ENCODE assay signal across 2 cellular contexts in the genomic region with DNA sequence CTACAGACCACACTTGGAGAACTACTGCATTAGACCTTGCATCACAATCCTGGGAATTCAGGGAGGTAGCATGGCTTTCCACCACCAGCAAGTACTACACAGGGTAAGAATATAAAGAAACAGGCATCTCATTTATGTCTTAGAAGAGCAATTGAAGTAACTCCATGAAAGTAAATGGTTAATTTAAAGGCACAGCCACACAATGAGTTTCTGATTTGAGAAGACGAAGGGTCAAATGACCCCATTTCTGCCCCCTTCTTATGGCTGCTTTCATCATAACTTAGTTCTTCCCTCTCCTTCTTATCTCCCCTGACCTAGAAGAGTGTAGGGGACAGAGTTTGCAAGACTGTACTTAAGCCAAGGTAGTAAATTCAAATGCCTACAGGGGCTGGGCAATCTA.
TF ChIP-seq lines count a peak whose summit lies in the region.

No MANE protein-coding gene starts in this region.

TF ChIP-seq in GM23338, 12 proteins besides CTCF, POLR2A, EP300 and RAD21 (continued from another document):
- TF ChIP-seq ZNF462 (CRISPR knock-in tag; IDR thresholded peaks at IDR 0.05), result no peak
- no peak for TF ChIP-seq POLR2AphosphoS5 (IDR thresholded peaks at IDR 0.05; ENCODE audit: low read depth)
- no peak for TF ChIP-seq CREB1 (CRISPR knock-in tag; IDR thresholded peaks at IDR 0.05; ENCODE audit: low read depth)
- TF ChIP-seq NANOG (IDR thresholded peaks at IDR 0.05; ENCODE audit: borderline replicate concordance), result no peak
- TF ChIP-seq, protein P1, sequence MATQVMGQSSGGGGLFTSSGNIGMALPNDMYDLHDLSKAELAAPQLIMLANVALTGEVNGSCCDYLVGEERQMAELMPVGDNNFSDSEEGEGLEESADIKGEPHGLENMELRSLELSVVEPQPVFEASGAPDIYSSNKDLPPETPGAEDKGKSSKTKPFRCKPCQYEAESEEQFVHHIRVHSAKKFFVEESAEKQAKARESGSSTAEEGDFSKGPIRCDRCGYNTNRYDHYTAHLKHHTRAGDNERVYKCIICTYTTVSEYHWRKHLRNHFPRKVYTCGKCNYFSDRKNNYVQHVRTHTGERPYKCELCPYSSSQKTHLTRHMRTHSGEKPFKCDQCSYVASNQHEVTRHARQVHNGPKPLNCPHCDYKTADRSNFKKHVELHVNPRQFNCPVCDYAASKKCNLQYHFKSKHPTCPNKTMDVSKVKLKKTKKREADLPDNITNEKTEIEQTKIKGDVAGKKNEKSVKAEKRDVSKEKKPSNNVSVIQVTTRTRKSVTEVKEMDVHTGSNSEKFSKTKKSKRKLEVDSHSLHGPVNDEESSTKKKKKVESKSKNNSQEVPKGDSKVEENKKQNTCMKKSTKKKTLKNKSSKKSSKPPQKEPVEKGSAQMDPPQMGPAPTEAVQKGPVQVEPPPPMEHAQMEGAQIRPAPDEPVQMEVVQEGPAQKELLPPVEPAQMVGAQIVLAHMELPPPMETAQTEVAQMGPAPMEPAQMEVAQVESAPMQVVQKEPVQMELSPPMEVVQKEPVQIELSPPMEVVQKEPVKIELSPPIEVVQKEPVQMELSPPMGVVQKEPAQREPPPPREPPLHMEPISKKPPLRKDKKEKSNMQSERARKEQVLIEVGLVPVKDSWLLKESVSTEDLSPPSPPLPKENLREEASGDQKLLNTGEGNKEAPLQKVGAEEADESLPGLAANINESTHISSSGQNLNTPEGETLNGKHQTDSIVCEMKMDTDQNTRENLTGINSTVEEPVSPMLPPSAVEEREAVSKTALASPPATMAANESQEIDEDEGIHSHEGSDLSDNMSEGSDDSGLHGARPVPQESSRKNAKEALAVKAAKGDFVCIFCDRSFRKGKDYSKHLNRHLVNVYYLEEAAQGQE (IDR thresholded peaks at IDR 0.05; ENCODE audit: unreplicated experiment), result no peak
- no peak for TF ChIP-seq JUNB (IDR thresholded peaks at IDR 0.05; ENCODE audit: unreplicated experiment)
- TF ChIP-seq ZNF114 (CRISPR knock-in tag; IDR thresholded peaks at IDR 0.05), result no peak
- TF ChIP-seq ETS1 (IDR thresholded peaks at IDR 0.05), result no peak
- no peak for TF ChIP-seq STAT1 (IDR thresholded peaks at IDR 0.05; ENCODE audit: unreplicated experiment)

TF ChIP-seq in WTC11, 78 proteins besides CTCF, POLR2A, EP300 and RAD21:
- no peak for TF ChIP-seq FOXP4 (CRISPR knock-in tag; IDR thresholded peaks at IDR 0.05)
- TF ChIP-seq USF1 (CRISPR knock-in tag; IDR thresholded peaks at IDR 0.05), result no peak
- TF ChIP-seq SOX15 (CRISPR knock-in tag; IDR thresholded peaks at IDR 0.05), result no peak
- no peak for TF ChIP-seq ZNF263 (CRISPR knock-in tag; IDR thresholded peaks at IDR 0.05; ENCODE audit: low read depth)
- TF ChIP-seq, protein P2, sequence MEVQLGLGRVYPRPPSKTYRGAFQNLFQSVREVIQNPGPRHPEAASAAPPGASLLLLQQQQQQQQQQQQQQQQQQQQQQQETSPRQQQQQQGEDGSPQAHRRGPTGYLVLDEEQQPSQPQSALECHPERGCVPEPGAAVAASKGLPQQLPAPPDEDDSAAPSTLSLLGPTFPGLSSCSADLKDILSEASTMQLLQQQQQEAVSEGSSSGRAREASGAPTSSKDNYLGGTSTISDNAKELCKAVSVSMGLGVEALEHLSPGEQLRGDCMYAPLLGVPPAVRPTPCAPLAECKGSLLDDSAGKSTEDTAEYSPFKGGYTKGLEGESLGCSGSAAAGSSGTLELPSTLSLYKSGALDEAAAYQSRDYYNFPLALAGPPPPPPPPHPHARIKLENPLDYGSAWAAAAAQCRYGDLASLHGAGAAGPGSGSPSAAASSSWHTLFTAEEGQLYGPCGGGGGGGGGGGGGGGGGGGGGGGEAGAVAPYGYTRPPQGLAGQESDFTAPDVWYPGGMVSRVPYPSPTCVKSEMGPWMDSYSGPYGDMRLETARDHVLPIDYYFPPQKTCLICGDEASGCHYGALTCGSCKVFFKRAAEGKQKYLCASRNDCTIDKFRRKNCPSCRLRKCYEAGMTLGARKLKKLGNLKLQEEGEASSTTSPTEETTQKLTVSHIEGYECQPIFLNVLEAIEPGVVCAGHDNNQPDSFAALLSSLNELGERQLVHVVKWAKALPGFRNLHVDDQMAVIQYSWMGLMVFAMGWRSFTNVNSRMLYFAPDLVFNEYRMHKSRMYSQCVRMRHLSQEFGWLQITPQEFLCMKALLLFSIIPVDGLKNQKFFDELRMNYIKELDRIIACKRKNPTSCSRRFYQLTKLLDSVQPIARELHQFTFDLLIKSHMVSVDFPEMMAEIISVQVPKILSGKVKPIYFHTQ (CRISPR knock-in tag; IDR thresholded peaks at IDR 0.05), result no peak
- TF ChIP-seq, protein P3, sequence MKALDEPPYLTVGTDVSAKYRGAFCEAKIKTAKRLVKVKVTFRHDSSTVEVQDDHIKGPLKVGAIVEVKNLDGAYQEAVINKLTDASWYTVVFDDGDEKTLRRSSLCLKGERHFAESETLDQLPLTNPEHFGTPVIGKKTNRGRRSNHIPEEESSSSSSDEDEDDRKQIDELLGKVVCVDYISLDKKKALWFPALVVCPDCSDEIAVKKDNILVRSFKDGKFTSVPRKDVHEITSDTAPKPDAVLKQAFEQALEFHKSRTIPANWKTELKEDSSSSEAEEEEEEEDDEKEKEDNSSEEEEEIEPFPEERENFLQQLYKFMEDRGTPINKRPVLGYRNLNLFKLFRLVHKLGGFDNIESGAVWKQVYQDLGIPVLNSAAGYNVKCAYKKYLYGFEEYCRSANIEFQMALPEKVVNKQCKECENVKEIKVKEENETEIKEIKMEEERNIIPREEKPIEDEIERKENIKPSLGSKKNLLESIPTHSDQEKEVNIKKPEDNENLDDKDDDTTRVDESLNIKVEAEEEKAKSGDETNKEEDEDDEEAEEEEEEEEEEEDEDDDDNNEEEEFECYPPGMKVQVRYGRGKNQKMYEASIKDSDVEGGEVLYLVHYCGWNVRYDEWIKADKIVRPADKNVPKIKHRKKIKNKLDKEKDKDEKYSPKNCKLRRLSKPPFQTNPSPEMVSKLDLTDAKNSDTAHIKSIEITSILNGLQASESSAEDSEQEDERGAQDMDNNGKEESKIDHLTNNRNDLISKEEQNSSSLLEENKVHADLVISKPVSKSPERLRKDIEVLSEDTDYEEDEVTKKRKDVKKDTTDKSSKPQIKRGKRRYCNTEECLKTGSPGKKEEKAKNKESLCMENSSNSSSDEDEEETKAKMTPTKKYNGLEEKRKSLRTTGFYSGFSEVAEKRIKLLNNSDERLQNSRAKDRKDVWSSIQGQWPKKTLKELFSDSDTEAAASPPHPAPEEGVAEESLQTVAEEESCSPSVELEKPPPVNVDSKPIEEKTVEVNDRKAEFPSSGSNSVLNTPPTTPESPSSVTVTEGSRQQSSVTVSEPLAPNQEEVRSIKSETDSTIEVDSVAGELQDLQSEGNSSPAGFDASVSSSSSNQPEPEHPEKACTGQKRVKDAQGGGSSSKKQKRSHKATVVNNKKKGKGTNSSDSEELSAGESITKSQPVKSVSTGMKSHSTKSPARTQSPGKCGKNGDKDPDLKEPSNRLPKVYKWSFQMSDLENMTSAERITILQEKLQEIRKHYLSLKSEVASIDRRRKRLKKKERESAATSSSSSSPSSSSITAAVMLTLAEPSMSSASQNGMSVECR (CRISPR knock-in tag; IDR thresholded peaks at IDR 0.05; ENCODE audit: borderline replicate concordance), result no peak
- TF ChIP-seq GABPB1 (CRISPR knock-in tag; IDR thresholded peaks at IDR 0.05), result no peak
- no peak for TF ChIP-seq ERG (CRISPR knock-in tag; IDR thresholded peaks at IDR 0.05)
- TF ChIP-seq NFATC4 (CRISPR knock-in tag; IDR thresholded peaks at IDR 0.05), result no peak
- TF ChIP-seq SMAD3 (CRISPR knock-in tag; IDR thresholded peaks at IDR 0.05; ENCODE audit: borderline replicate concordance), result no peak
